ENCODE assay signal across 16 cellular contexts in genomic region chr5:127353339-127353738, GRCh38.
A peak's percentile ranks its signal among the peaks of the same experiment; 100 is the strongest.
DNase-seq lines count a peak whose midpoint lies in the region; ATAC-seq and TF ChIP-seq lines count a peak whose summit lies in the region.
"Had no signal": no experiment of that assay in that cellular context is flagged by ENCODE, and none has a peak within 500 bp of the region (broad histone marks: within the 10 kb centered on the region; RNA-seq: fewer than 3 reads in every experiment).

No MANE protein-coding gene starts in this region.

- no CpG with 5 or more reads among the region's 5 CpGs for WGBS in neuronal stem cell (ENCODE audit: extremely low coverage in 2 of 2, insufficient read length in 2 of 2, insufficient replicate concordance in 1 of 2), 2 donors
- WGBS in body of pancreas, 2 donors, result 75 to 85% methylated on average over 5 of the region's 5 CpGs

- H3K23ac ChIP-seq in neuronal stem cell (ENCODE audit: low read depth, low read length, poor library complexity), result no peak overlapping the region

- H3K14ac ChIP-seq in neuronal stem cell (ENCODE audit: low read length), result no peak overlapping the region

- H2BK12ac ChIP-seq in neuronal stem cell (ENCODE audit: low read length), result no peak overlapping the region

- no peaks in the 10 kb centered on the region for H3K27me3 ChIP-seq in layer of hippocampus (ENCODE audit: control insufficient read depth, insufficient read depth, low read length)
- no peaks in the 10 kb centered on the region for H3K27me3 ChIP-seq in neuronal stem cell (ENCODE audit: control insufficient read depth in 3 of 3, insufficient read depth in 3 of 3, low read depth in 1 of 3, low read length in 3 of 3)
- no peaks in the 10 kb centered on the region for H3K27me3 ChIP-seq in body of pancreas
- H3K27me3 ChIP-seq: BLaER1 had no signal

- H3K4me1 Mint-ChIP-seq in brain, result peaks cover 56% of the 10 kb centered on the region

- H2BK5ac ChIP-seq in neuronal stem cell (ENCODE audit: low read length), result no peak overlapping the region

- H2BK120ac ChIP-seq in neuronal stem cell (ENCODE audit: low read depth, low read length), result no peak overlapping the region

- peaks cover 6% of the 10 kb centered on the region for H3K36me3 Mint-ChIP-seq in brain

- peak overlapping the region; percentile 52 for H3K27ac ChIP-seq in layer of hippocampus (ENCODE audit: low read depth, low read length)
- H3K27ac ChIP-seq in neuronal stem cell (replicated peaks; ENCODE audit: low read length), result no peak overlapping the region
- H3K27ac ChIP-seq in body of pancreas, result no peak overlapping the region
- H3K27ac ChIP-seq: BLaER1 had no signal

- no peak overlapping the region for H3K4me3 ChIP-seq in neuronal stem cell (ENCODE audit: low read length in 2 of 2)
- no peak overlapping the region for H3K4me3 ChIP-seq in body of pancreas
- H3K4me3 ChIP-seq: BLaER1 had no signal

- H3K4me3 Mint-ChIP-seq in brain, result peak overlapping the region in 2 of 5 experiments; percentile 19 to 27
- H3K4me3 Mint-ChIP-seq: CD4-positive, alpha-beta T cell had no signal

- TF ChIP-seq CTCF in brain (conservative IDR thresholded peaks at IDR 0.05) (no peak), body of pancreas (IDR thresholded peaks at IDR 0.05) (no peak)

- peak overlapping the region; percentile 17 for H2AFZ ChIP-seq in neuronal stem cell (ENCODE audit: low read length)

- H3K27ac Mint-ChIP-seq in brain, result peak overlapping the region in 4 of 5 experiments; percentile 42 to 92 (median 76)
- H3K27ac Mint-ChIP-seq: CD4-positive, alpha-beta T cell had no signal

- no peak overlapping the region for H3K9ac ChIP-seq in neuronal stem cell (ENCODE audit: low read depth, low read length, poor library complexity)
- H3K9ac ChIP-seq: BLaER1 had no signal

- H3K4me2 ChIP-seq in neuronal stem cell (ENCODE audit: insufficient read depth, low read length, poor library complexity, severe bottlenecking), result no peak overlapping the region
- H3K4me2 ChIP-seq: BLaER1 had no signal

- H4K8ac ChIP-seq in neuronal stem cell (ENCODE audit: low read depth, low read length), result no peak overlapping the region

- H4K91ac ChIP-seq in neuronal stem cell (ENCODE audit: low read depth, low read length, poor library complexity), result no peak overlapping the region

- no peak overlapping the region for H2AK5ac ChIP-seq in neuronal stem cell (ENCODE audit: low read depth, low read length)

- ATAC-seq in body of pancreas, result no peak
- ATAC-seq: Panc1 had no signal

- H2BK15ac ChIP-seq in neuronal stem cell (ENCODE audit: low read length), result no peak overlapping the region

- H3K9me3 ChIP-seq in neuronal stem cell (replicated peaks in 1 of 2; ENCODE audit: control insufficient read depth in 2 of 2, insufficient read depth in 1 of 2, low read depth in 1 of 2, low read length in 2 of 2) (no peaks in the 10 kb centered on the region), body of pancreas (no peaks in the 10 kb centered on the region)
- H3K9me3 ChIP-seq: BLaER1 had no signal

- H3K9me3 Mint-ChIP-seq in brain, result peaks cover 0 to 2% (median 0%) of the 10 kb centered on the region in 5 experiments
- H3K9me3 Mint-ChIP-seq: CD4-positive, alpha-beta T cell had no signal

- intact Hi-C loops in body of pancreas (cut with DNase I), result no loop called here

- peaks cover 0 to 17% of the 10 kb centered on the region in 2 donors for H3K4me1 ChIP-seq in neuronal stem cell (ENCODE audit: control insufficient read depth in 2 of 2, insufficient read depth in 1 of 2, low read depth in 1 of 2, low read length in 2 of 2)
- no peaks in the 10 kb centered on the region for H3K4me1 ChIP-seq in body of pancreas
- H3K4me1 ChIP-seq: BLaER1 had no signal

- DNase-seq in neuronal stem cell (ENCODE audit: low spot score), result no peak
- no peak for DNase-seq in body of pancreas
- DNase-seq in NOMO-1 treated with dmso at 0.1 percent for 144 hours (lab: John Stamatoyannopoulos, UW; ENCODE audit: unreplicated experiment), result no peak
- no peak for DNase-seq in NCI-H510A treated with DMSO at 0.1 percent for 48 hours (lab: John Stamatoyannopoulos, UW)
- no peak for DNase-seq in HK-2 (ENCODE audit: unreplicated experiment)
- DNase-seq: CD4-positive, alpha-beta T cell; COR-L47; DMS79; Kasumi-1; NCI-H1694; NCI-H2081 treated with DMSO at 0.1 percent for 48 hours; NCI-H748 treated with DMSO at 0.1 percent for 48 hours had no signal

- TF ChIP-seq POLR2A in body of pancreas (IDR thresholded peaks at IDR 0.05), result no peak

- H3K36me3 ChIP-seq in neuronal stem cell (replicated peaks in 1 of 2; ENCODE audit: control insufficient read depth in 2 of 2, insufficient read depth in 2 of 2, low read length in 2 of 2), result no peaks in the 10 kb centered on the region
- H3K36me3 ChIP-seq in body of pancreas (replicated peaks in 1 of 2; ENCODE audit: insufficient read depth in 1 of 2, low read depth in 2 of 2), result no peaks in the 10 kb centered on the region
- H3K36me3 ChIP-seq: BLaER1 had no signal

- H3K79me1 ChIP-seq in neuronal stem cell (ENCODE audit: low read depth, low read length), result no peaks in the 10 kb centered on the region

- peaks cover 6% of the 10 kb centered on the region for H3K27me3 Mint-ChIP-seq in brain

- no peak overlapping the region for H3K4ac ChIP-seq in neuronal stem cell (ENCODE audit: low read length)

- no peak overlapping the region for H3K18ac ChIP-seq in neuronal stem cell (ENCODE audit: low read length)
